In genomic region chr12:77932216-77932615, GRCh38 we compare ENCODE assay signal across 1 cellular context.
TF ChIP-seq lines count a peak whose summit lies in the region.

No MANE protein-coding gene starts in this region.

TF ChIP-seq in WTC11, 78 proteins besides CTCF, POLR2A, EP300 and RAD21 (continued from another document):
- no peak for TF ChIP-seq OVOL2 (CRISPR knock-in tag; IDR thresholded peaks at IDR 0.05; ENCODE audit: borderline replicate concordance)
- no peak for TF ChIP-seq GABPB1 (CRISPR knock-in tag; IDR thresholded peaks at IDR 0.05)
- no peak for TF ChIP-seq MXD4 (CRISPR knock-in tag; IDR thresholded peaks at IDR 0.05; ENCODE audit: borderline replicate concordance)
- TF ChIP-seq AFF4 (CRISPR knock-in tag; IDR thresholded peaks at IDR 0.05; ENCODE audit: borderline replicate concordance): no peak
